ENCODE assay signal across 8 cellular contexts in genomic region chr21:31509108-31510017, GRCh38.
DNase-seq lines count a peak whose midpoint lies in the region; ATAC-seq and TF ChIP-seq lines count a peak whose summit lies in the region.

No MANE protein-coding gene starts in this region.

- no peaks in the 10 kb centered on the region for H3K27me3 ChIP-seq in sigmoid colon

- WGBS in sigmoid colon, 2 donors: 54 to 58% methylated on average over 18 of the region's 18 CpGs

- no peak for TF ChIP-seq EP300 in sigmoid colon (IDR thresholded peaks at IDR 0.05)

- DNase-seq in NCI-H345 treated with DMSO at 0.1 percent for 48 hours (lab: John Stamatoyannopoulos, UW; ENCODE audit: unreplicated experiment): peak; percentile 95
- DNase-seq in activated CD8-positive, alpha-beta memory T cell treated with anti-CD3 and anti-CD28 coated beads for 1 hour (ENCODE audit: extremely low read depth in 1 of 2, low read depth in 1 of 2): peak; percentile 18 to 53
- DNase-seq in epithelial cell of proximal tubule (ENCODE audit: low read depth): no peak
- peak; percentile 77 to 83 for DNase-seq in stimulated activated CD4-positive, alpha-beta T cell treated with anti-CD3 and anti-CD28 coated beads, Interleukin-4, amount 100 ng/mL, for 48 hours (ENCODE audit: low read depth in 2 of 2)
- DNase-seq in sigmoid colon: no peak
- no peak for DNase-seq in cerebellar nuclear complex (lab: John Stamatoyannopoulos, UW)

- H3K9me3 ChIP-seq in sigmoid colon: no peaks in the 10 kb centered on the region

- H3K4me3 ChIP-seq in epithelial cell of proximal tubule (ENCODE audit: low read depth, low read length) (no peak overlapping the region), sigmoid colon (no peak overlapping the region)

- H3K4me1 ChIP-seq in sigmoid colon: no peaks in the 10 kb centered on the region

- H3K27ac ChIP-seq in sigmoid colon: no peak overlapping the region

- intact Hi-C loops in sigmoid colon (cut with DNase I): no loop called here

- ATAC-seq in HG02588 (IDR thresholded peaks at IDR 0.05; ENCODE audit: unreplicated experiment): peak; percentile 39

- H3K36me3 ChIP-seq in sigmoid colon: no peaks in the 10 kb centered on the region

- peak; percentile 54 for TF ChIP-seq CTCF in GM12873 (IDR thresholded peaks at IDR 0.05; ENCODE audit: insufficient read depth, low read depth, low read length, missing control alignments)
- TF ChIP-seq CTCF in epithelial cell of proximal tubule (conservative IDR thresholded peaks at IDR 0.05; ENCODE audit: low read depth, low read length): peak; percentile 27
- TF ChIP-seq CTCF in sigmoid colon (IDR thresholded peaks at IDR 0.05): no peak

- TF ChIP-seq POLR2A in sigmoid colon (IDR thresholded peaks at IDR 0.05): no peak

Comparison
In these comparisons a context has a peak if more than half of its experiments do, and no peak if none do; other contexts are left out.
1. CTCF ChIP-seq: peak in GM12873 (single experiment) and epithelial cell of proximal tubule (single experiment); none in sigmoid colon (0 of 4).
2. DNase-seq: peak in NCI-H345 treated with DMSO at 0.1 percent for 48 hours (single experiment), activated CD8-positive, alpha-beta memory T cell treated with anti-CD3 and anti-CD28 coated beads for 1 hour (2 of 2) and stimulated activated CD4-positive, alpha-beta T cell treated with anti-CD3 and anti-CD28 coated beads, Interleukin-4, amount 100 ng/mL, for 48 hours (2 of 2); none in epithelial cell of proximal tubule (single experiment), sigmoid colon (single experiment) and cerebellar nuclear complex (0 of 2).